ENCODE assay signal across 9 cellular contexts in genomic region chr16:89615596-89616090, GRCh38. TPM values are rescaled to one million over a fixed set of nuclear protein-coding genes. Genes with fewer than 3 reads are reported as not detected.
DNase-seq lines count a peak whose midpoint lies in the region; ATAC-seq and TF ChIP-seq lines count a peak whose summit lies in the region.
"Had no signal": no experiment of that assay in that cellular context is flagged by ENCODE, and none has a peak within 500 bp of the region (broad histone marks: within the 10 kb centered on the region; RNA-seq: fewer than 3 reads in every experiment).

No MANE protein-coding gene starts in this region.

- intact Hi-C loops in activated CD4-positive, alpha-beta T cell treated with anti-CD3 and anti-CD28 coated beads, Interleukin-2, amount 10 ng/mL, durations not matched to agents 24 days and 14 days (cut with micrococcal nuclease), result no loop called here
- intact Hi-C loops in PC-3 (cut with micrococcal nuclease), result loop anchor here (1.0 kb wide), 1 partner anchor 26 kb away; no protein-coding TSS in a partner anchor
- intact Hi-C loops in esophagus muscularis mucosa (cut with DNase I), result no loop called here
- intact Hi-C loops in spleen (cut with DNase I; ENCODE audit: low total_unique reads), result no loop called here

- H3K36me3 Mint-ChIP-seq in activated CD4-positive, alpha-beta T cell treated with anti-CD3 and anti-CD28 coated beads, Interleukin-2, amount 10 ng/mL, durations not matched to agents 24 days and 14 days (ENCODE audit: low read depth), result no peaks in the 10 kb centered on the region

- BruUV-seq in PC-3 (replicated peaks; lab: Mats Ljungman, UMichigan), result no TSS peak

- H3K4me1 Mint-ChIP-seq in activated CD4-positive, alpha-beta T cell treated with anti-CD3 and anti-CD28 coated beads, Interleukin-2, amount 10 ng/mL, durations not matched to agents 24 days and 14 days, result peaks cover 7% of the 10 kb centered on the region

- H3K4me3 Mint-ChIP-seq in activated CD4-positive, alpha-beta T cell treated with anti-CD3 and anti-CD28 coated beads, Interleukin-2, amount 10 ng/mL, durations not matched to agents 24 days and 14 days, result no peak overlapping the region

- peak; percentile 19 to 32 for DNase-seq in activated CD4-positive, alpha-beta T cell treated with anti-CD3 and anti-CD28 coated beads, Interleukin-2, amount 50 U/mL, for 48 hours
- no peak for DNase-seq in activated CD4-positive, alpha-beta T cell treated with anti-CD3 and anti-CD28 coated beads, Interleukin-2, amount 10 ng/mL, durations not matched to agents 24 days and 14 days
- DNase-seq in PC-3 (no peak), esophagus muscularis mucosa (ENCODE audit: extremely low spot score) (no peak), spleen (no peak), NCI-H2081 treated with DMSO at 0.1 percent for 48 hours (lab: John Stamatoyannopoulos, UW) (no peak)

- WGBS in esophagus muscularis mucosa, result 40% methylated on average over 17 of the region's 17 CpGs
- WGBS in spleen, 5 donors, result 21 to 61% (median 40%) methylated on average over 9 to 17 of the region's 17 CpGs

- H2AFZ ChIP-seq in PC-3 (ENCODE audit: low read length), result no peak overlapping the region

- H3K4me3 ChIP-seq in PC-3 (ENCODE audit: low read length) (no peak overlapping the region), esophagus muscularis mucosa (no peak overlapping the region), spleen (no peak overlapping the region)

- H3K27me3 Mint-ChIP-seq in activated CD4-positive, alpha-beta T cell treated with anti-CD3 and anti-CD28 coated beads, Interleukin-2, amount 10 ng/mL, durations not matched to agents 24 days and 14 days, result no peaks in the 10 kb centered on the region

- no peak overlapping the region for H3K27ac Mint-ChIP-seq in activated CD4-positive, alpha-beta T cell treated with anti-CD3 and anti-CD28 coated beads, Interleukin-2, amount 10 ng/mL, durations not matched to agents 24 days and 14 days

- H3K4me2 ChIP-seq in PC-3 (ENCODE audit: low read length), result no peak overlapping the region

- H3K9me2 ChIP-seq in PC-3 (replicated peaks; ENCODE audit: low read length), result no peaks in the 10 kb centered on the region

- no peaks in the 10 kb centered on the region for H4K20me1 ChIP-seq in PC-3 (ENCODE audit: low read length)

- H3K9me3 ChIP-seq in PC-3 (ENCODE audit: low read length), result no peaks in the 10 kb centered on the region
- H3K9me3 ChIP-seq in esophagus muscularis mucosa, result no peaks in the 10 kb centered on the region
- peaks cover 0 to 4% (median 0%) of the 10 kb centered on the region in 8 donors for H3K9me3 ChIP-seq in spleen

- no peak overlapping the region for H3K9ac ChIP-seq in PC-3 (ENCODE audit: low read length)

- H3K36me3 ChIP-seq in PC-3 (ENCODE audit: low read depth, low read length) (no peaks in the 10 kb centered on the region), esophagus muscularis mucosa (no peaks in the 10 kb centered on the region), spleen (no peaks in the 10 kb centered on the region)

- H3K4me1 ChIP-seq in PC-3 (ENCODE audit: insufficient read depth, low read length) (no peaks in the 10 kb centered on the region), esophagus muscularis mucosa (peaks cover 0 to 7% (median 0%) of the 10 kb centered on the region in 4 donors), spleen (peaks cover 0 to 29% (median 13%) of the 10 kb centered on the region in 6 donors)

- no peaks in the 10 kb centered on the region for H3F3A ChIP-seq in PC-3 (ENCODE audit: low read length, unreplicated experiment)

- TF ChIP-seq CTCF in PC-3 (conservative IDR thresholded peaks at IDR 0.05; ENCODE audit: low read depth, low read length) (peak; percentile 68), esophagus muscularis mucosa (IDR thresholded peaks at IDR 0.05) (peak; percentile 42 to 51 (median 50)), spleen (IDR thresholded peaks at IDR 0.05 in 8 of 11, conservative IDR thresholded peaks at IDR 0.05 in 3 of 11) (peak in 10 of 11 experiments; percentile 44 to 76 (median 57))

- no peak for TF ChIP-seq POLR2A in esophagus muscularis mucosa (IDR thresholded peaks at IDR 0.05; ENCODE audit: low read depth)
- no peak for TF ChIP-seq POLR2A in spleen (IDR thresholded peaks at IDR 0.05)

- H3K9me3 Mint-ChIP-seq in activated CD4-positive, alpha-beta T cell treated with anti-CD3 and anti-CD28 coated beads, Interleukin-2, amount 10 ng/mL, durations not matched to agents 24 days and 14 days, result peaks cover 10% of the 10 kb centered on the region

- ATAC-seq in PC-3 (0 out of 2 replicates have a peak, but pooled peaks have one; percentile 24), HG03025 (IDR thresholded peaks at IDR 0.05; ENCODE audit: low FRiP score, unreplicated experiment) (no peak), HG03095 (IDR thresholded peaks at IDR 0.05; ENCODE audit: unreplicated experiment) (no peak)

- no peak for TF ChIP-seq EP300 in esophagus muscularis mucosa (IDR thresholded peaks at IDR 0.05)

- POLR2A ChIA-PET in PC-3 (lab: Charles Lee; ENCODE audit: unreplicated experiment), result interaction anchor here (0.6 kb wide), 1 partner anchor 13 kb away, joined by 52 read pairs; no protein-coding TSS in a partner anchor

- CTCF ChIA-PET in PC-3 (lab: Charles Lee), result no interaction called here

- no peaks in the 10 kb centered on the region for H3K79me2 ChIP-seq in PC-3 (ENCODE audit: low read length)

- H3K27ac ChIP-seq in PC-3 (ENCODE audit: low read length) (no peak overlapping the region), esophagus muscularis mucosa (replicated peaks in 1 of 4) (no peak overlapping the region), spleen (peak overlapping the region in 3 of 8 donors; percentile 71 to 84 (median 71))
- H3K27ac ChIP-seq: epithelial cell of prostate had no signal

- H3K27me3 ChIP-seq in PC-3 (ENCODE audit: low read length) (no peaks in the 10 kb centered on the region), esophagus muscularis mucosa (peaks cover 0 to 90% (median 11%) of the 10 kb centered on the region in 4 donors), spleen (replicated peaks in 1 of 7) (peaks cover 0 to 19% (median 0%) of the 10 kb centered on the region in 7 donors)

RNA-seq across cellular contexts. Expression of gene DPEP1, which starts 2.2 kb away (rescaled TPM):
- not detected in 2 replicates for total RNA-seq in activated CD4-positive, alpha-beta T cell treated with anti-CD3 and anti-CD28 coated beads, Interleukin-2, amount 10 ng/mL, durations not matched to agents 24 days and 14 days
- 0.23 TPM in 1 of 2 replicates, not detected in the other for total RNA-seq in PC-3 (2014; rRNA removed)
- under 1 TPM in 1 of 4 donors, not detected in 3; 0.99 TPM for total RNA-seq in esophagus muscularis mucosa
- 10 to 100 TPM in 1 of 7 donors, 1 to 10 TPM in 5, under 1 TPM in 1; 0.57 to 39.5 (median 4.0) TPM for total RNA-seq in spleen
- polyA plus RNA-seq in spleen, result 1 to 10 TPM in 1 of 3 donors, under 1 TPM in 2; 0.33 to 2.0 (median 0.83) TPM

RNA-seq across cellular contexts. Expression of gene CPNE7, which starts 40.1 kb away (rescaled TPM):
- 46.6 and 56.0 TPM in 2 replicates for total RNA-seq in activated CD4-positive, alpha-beta T cell treated with anti-CD3 and anti-CD28 coated beads, Interleukin-2, amount 10 ng/mL, durations not matched to agents 24 days and 14 days
- total RNA-seq in PC-3 (2014; rRNA removed), result 29.7 and 49.2 TPM in 2 replicates
- total RNA-seq in esophagus muscularis mucosa, result 1 to 10 TPM in 2 of 4 donors, under 1 TPM in 1, not detected in 1; 0.83 to 1.7 (median 1.4) TPM
- 1 to 10 TPM in 3 of 7 donors, under 1 TPM in 3, not detected in 1; 0.37 to 2.2 (median 1.0) TPM for total RNA-seq in spleen
- 1 to 10 TPM; 2.9 to 4.3 (median 3.7) TPM for polyA plus RNA-seq in spleen

RNA-seq across cellular contexts. Expression of gene CHMP1A, which starts 41.9 kb away (rescaled TPM):
- total RNA-seq in activated CD4-positive, alpha-beta T cell treated with anti-CD3 and anti-CD28 coated beads, Interleukin-2, amount 10 ng/mL, durations not matched to agents 24 days and 14 days, result 83.7 and 84.3 TPM in 2 replicates
- total RNA-seq in PC-3 (2014; rRNA removed) (108 and 133 TPM in 2 replicates), esophagus muscularis mucosa (100 to 1,000 TPM in 1 of 4 donors, 10 to 100 TPM in 3; 71.8 to 117 (median 87.8) TPM), spleen (10 to 100 TPM; 44.4 to 96.2 (median 79.0) TPM)
- 10 to 100 TPM; 54.2 to 90.5 (median 63.6) TPM for polyA plus RNA-seq in spleen

RNA-seq across cellular contexts. Expression of gene SPATA33, which starts 42.0 kb away (rescaled TPM):
- total RNA-seq in activated CD4-positive, alpha-beta T cell treated with anti-CD3 and anti-CD28 coated beads, Interleukin-2, amount 10 ng/mL, durations not matched to agents 24 days and 14 days, result 14.6 and 17.2 TPM in 2 replicates
- 7.9 and 10.1 TPM in 2 replicates for total RNA-seq in PC-3 (2014; rRNA removed)
- total RNA-seq in esophagus muscularis mucosa, result 1 to 10 TPM; 2.2 to 4.9 (median 3.6) TPM
- 1 to 10 TPM; 2.9 to 5.7 (median 4.7) TPM for total RNA-seq in spleen
- 1 to 10 TPM; 3.8 to 7.0 (median 4.9) TPM for polyA plus RNA-seq in spleen

RNA-seq across cellular contexts. Expression of gene RPL13, which starts 55.2 kb away (rescaled TPM):
- total RNA-seq in activated CD4-positive, alpha-beta T cell treated with anti-CD3 and anti-CD28 coated beads, Interleukin-2, amount 10 ng/mL, durations not matched to agents 24 days and 14 days, result 2,234 and 2,296 TPM in 2 replicates
- total RNA-seq in PC-3 (2014; rRNA removed), result 3,236 and 3,323 TPM in 2 replicates
- total RNA-seq in esophagus muscularis mucosa, result 1,000 to 10,000 TPM; 4,039 to 6,804 (median 5,312) TPM
- 1,000 to 10,000 TPM; 2,154 to 6,842 (median 2,799) TPM for total RNA-seq in spleen
- over 10,000 TPM; 13,171 to 16,278 (median 14,011) TPM for polyA plus RNA-seq in spleen

Comparison
In these comparisons a context has a peak if more than half of its experiments do, and no peak if none do; other contexts are left out.
1. DNase-seq: peak in activated CD4-positive, alpha-beta T cell treated with anti-CD3 and anti-CD28 coated beads, Interleukin-2, amount 50 U/mL, for 48 hours (2 of 2); none in activated CD4-positive, alpha-beta T cell treated with anti-CD3 and anti-CD28 coated beads, Interleukin-2, amount 10 ng/mL, durations not matched to agents 24 days and 14 days (single experiment), PC-3 (single experiment), esophagus muscularis mucosa (single experiment), spleen (single experiment) and NCI-H2081 treated with DMSO at 0.1 percent for 48 hours (single experiment).
2. Peak in every context shown above with its lines, with median percentiles within 50 percentile points of each other: CTCF ChIP-seq.